8 cellular contexts compared by ENCODE assay signal in genomic region chr2:201357216-201357615, GRCh38. TPM values are rescaled to one million over a fixed set of nuclear protein-coding genes. Genes with fewer than 3 reads are reported as not detected.
A peak's percentile ranks its signal among the peaks of the same experiment; 100 is the strongest.
DNase-seq lines count a peak whose midpoint lies in the region; ATAC-seq and TF ChIP-seq lines count a peak whose summit lies in the region.

TSS of gene FLACC1 (minus strand) at chr2:201357345. CDS start at chr2:201351404, 5,941 bp downstream.

- H3K4me3 ChIP-seq in mucosa of descending colon: no peak within 1 kb of the TSS

- no peaks in the 10 kb centered on the region for H3K36me3 ChIP-seq in mucosa of descending colon (ENCODE audit: low read depth)

- H3K4me1 ChIP-seq in mucosa of descending colon (ENCODE audit: low read depth): no peaks in the 10 kb centered on the region

- H3K27me3 Mint-ChIP-seq in activated naive CD4-positive, alpha-beta T cell treated with anti-CD3 and anti-CD28 coated beads for 36 hours (ENCODE audit: low read depth): no peaks in the 10 kb centered on the region

- peaks cover 10% of the 10 kb centered on the region for H3K4me1 Mint-ChIP-seq in activated naive CD4-positive, alpha-beta T cell treated with anti-CD3 and anti-CD28 coated beads for 36 hours (ENCODE audit: low read depth)

- DNase-seq in COLO829 (ENCODE audit: low spot score) (peak; percentile 69), NCI-H460 (ENCODE audit: extremely low read depth, low read depth) (peak; percentile 67), epidermal melanocyte (ENCODE audit: insufficient read length, low spot score) (peak; percentile 86), mucosa of descending colon (no peak), GF-D8 (lab: John Stamatoyannopoulos, UW) (no peak), NCI-H446 treated with DMSO at 0.1 percent for 48 hours (lab: John Stamatoyannopoulos, UW) (no peak)
- DNase-seq in activated naive CD4-positive, alpha-beta T cell treated with anti-CD3 and anti-CD28 coated beads for 36 hours: no peak

- no peak within 1 kb of the TSS for H3K4me3 Mint-ChIP-seq in activated naive CD4-positive, alpha-beta T cell treated with anti-CD3 and anti-CD28 coated beads for 36 hours

- H3K36me3 Mint-ChIP-seq in activated naive CD4-positive, alpha-beta T cell treated with anti-CD3 and anti-CD28 coated beads for 36 hours (ENCODE audit: low read depth): peaks cover 6% of the 10 kb centered on the region

- H3K27ac Mint-ChIP-seq in activated naive CD4-positive, alpha-beta T cell treated with anti-CD3 and anti-CD28 coated beads for 36 hours: no peak within 1 kb of the TSS

- TF ChIP-seq CTCF in mucosa of descending colon (IDR thresholded peaks at IDR 0.05): no peak

- intact Hi-C loops in mucosa of descending colon (cut with DNase I, micrococcal nuclease): no loop called here
- intact Hi-C loops in activated naive CD4-positive, alpha-beta T cell treated with anti-CD3 and anti-CD28 coated beads for 36 hours (cut with micrococcal nuclease): no loop called here

- no peaks in the 10 kb centered on the region for H3K9me3 ChIP-seq in mucosa of descending colon

- CTCF ChIA-PET in activated naive CD4-positive, alpha-beta T cell treated with anti-CD3 and anti-CD28 coated beads for 36 hours (lab: Charles Lee): interaction anchor here (1.2 kb wide), 1 partner anchor 11 kb away, joined by 3 read pairs; no protein-coding TSS in a partner anchor

- peak; percentile 62 for ATAC-seq in mucosa of descending colon
- no peak for ATAC-seq in GM18909 (IDR thresholded peaks at IDR 0.05; ENCODE audit: poor library complexity, unreplicated experiment)

- no peaks in the 10 kb centered on the region for H3K9me3 Mint-ChIP-seq in activated naive CD4-positive, alpha-beta T cell treated with anti-CD3 and anti-CD28 coated beads for 36 hours

RNA-seq across cellular contexts. Expression of gene FLACC1, which starts in this region (rescaled TPM):
- total RNA-seq in NCI-H460 (2014; rRNA removed; shearing (Covaris generic)): 0.45 and 2.1 TPM in 2 replicates
- polyA plus RNA-seq in NCI-H460 (2014; cell fraction: nucleus; rRNA removed): 0.07 and 2.8 TPM in 2 replicates
- 1 to 10 TPM in 2 of 3 donors, under 1 TPM in 1; 0.93 to 3.5 (median 2.1) TPM for total RNA-seq in mucosa of descending colon
- total RNA-seq in activated naive CD4-positive, alpha-beta T cell treated with anti-CD3 and anti-CD28 coated beads for 36 hours: under 1 TPM; 0.57 to 0.84 TPM

Comparison
In these comparisons a context has a peak if more than half of its experiments do, and no peak if none do; other contexts are left out.
1. DNase-seq: peak in COLO829 (single experiment), NCI-H460 (single experiment) and epidermal melanocyte (single experiment); none in mucosa of descending colon (0 of 3), GF-D8 (single experiment), NCI-H446 treated with DMSO at 0.1 percent for 48 hours (single experiment) and activated naive CD4-positive, alpha-beta T cell treated with anti-CD3 and anti-CD28 coated beads for 36 hours (single experiment).